1 cellular context compared by ENCODE assay signal in the genomic region with DNA sequence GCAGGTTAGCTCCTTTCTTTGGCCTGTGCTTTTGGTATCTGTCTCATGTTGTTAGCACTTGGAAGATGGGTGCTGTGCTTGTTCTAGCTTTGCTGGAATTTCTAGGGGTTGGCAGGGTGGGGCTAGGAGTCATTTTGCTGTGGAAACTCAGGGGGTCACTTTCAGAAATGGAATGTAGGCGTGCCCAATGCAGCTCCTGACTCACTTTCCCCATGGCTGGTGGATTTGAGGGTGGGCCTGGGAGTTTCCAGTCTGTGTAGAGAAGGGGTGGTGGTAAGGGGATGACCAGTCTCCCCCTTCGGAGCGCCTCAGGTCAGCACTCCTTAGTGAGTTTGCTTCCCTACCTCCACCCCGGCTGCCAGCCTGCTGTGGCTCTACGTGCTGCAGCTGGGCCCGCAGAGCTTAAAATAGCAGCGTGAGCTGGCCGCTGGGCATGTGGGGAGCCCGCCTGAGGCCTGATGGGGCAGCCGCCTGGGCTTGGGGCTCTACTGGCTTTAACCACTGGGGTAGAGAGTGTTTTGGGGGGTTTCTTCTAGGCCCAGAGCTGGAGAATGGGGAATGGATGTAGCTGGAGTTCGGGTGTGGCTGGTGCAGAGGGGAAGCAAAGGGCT.
TF ChIP-seq lines count a peak whose summit lies in the region.

No MANE protein-coding gene starts in this region.

TF ChIP-seq in H1, 55 proteins besides CTCF, POLR2A, EP300 and RAD21:
- TF ChIP-seq EGR1 (IDR thresholded peaks at IDR 0.05; ENCODE audit: borderline replicate concordance, low read depth, low read length) (no peak), CHD1 (IDR thresholded peaks at IDR 0.05; ENCODE audit: low read depth, low read length) (no peak), NRF1 (IDR thresholded peaks at IDR 0.05; ENCODE audit: low read depth, low read length) (no peak), SRF (IDR thresholded peaks at IDR 0.05; ENCODE audit: low read depth, low read length) (no peak), CHD7 (IDR thresholded peaks at IDR 0.05; ENCODE audit: insufficient replicate concordance, low read length) (no peak), POU5F1 (IDR thresholded peaks at IDR 0.05; ENCODE audit: low read depth, low read length) (no peak), RFX5 (IDR thresholded peaks at IDR 0.05; ENCODE audit: borderline replicate concordance, low read depth, low read length) (no peak), CEBPB (IDR thresholded peaks at IDR 0.05; ENCODE audit: low read depth, low read length) (no peak), TEAD4 (IDR thresholded peaks at IDR 0.05; ENCODE audit: low read depth, low read length) (no peak), CTBP2 (IDR thresholded peaks at IDR 0.05; ENCODE audit: borderline replicate concordance, insufficient read depth, insufficient read length, low read length) (no peak), KDM1A (IDR thresholded peaks at IDR 0.05; ENCODE audit: borderline replicate concordance, low read length) (no peak), SP1 (IDR thresholded peaks at IDR 0.05; ENCODE audit: low read depth, low read length) (no peak), RBBP5 (IDR thresholded peaks at IDR 0.05; ENCODE audit: borderline replicate concordance, low read depth, low read length) (no peak), MAX (IDR thresholded peaks at IDR 0.05) (no peak), ASH2L (IDR thresholded peaks at IDR 0.05; ENCODE audit: low read length) (no peak), JUN (IDR thresholded peaks at IDR 0.05; ENCODE audit: low read depth, low read length) (no peak)
